8 cellular contexts compared by ENCODE assay signal in genomic region chr5:73564644-73565165, GRCh38. TPM values are rescaled to one million over a fixed set of nuclear protein-coding genes. Genes with fewer than 3 reads are reported as not detected.
DNase-seq lines count a peak whose midpoint lies in the region; ATAC-seq and TF ChIP-seq lines count a peak whose summit lies in the region.

No MANE protein-coding gene starts in this region.

- H3K4me1 ChIP-seq in gastroesophageal sphincter = peaks cover 9 to 49% (median 16%) of the 10 kb centered on the region in 3 donors

- peaks cover 6 to 49% of the 10 kb centered on the region in 2 donors for H3K36me3 ChIP-seq in gastroesophageal sphincter

- peaks cover 44% of the 10 kb centered on the region for H3K4me1 Mint-ChIP-seq in activated CD4-positive, alpha-beta memory T cell treated with anti-CD3 and anti-CD28 coated beads, Interleukin-2, amount 10 ng/mL, durations not matched to agents 7 days and 5 days

- CTCF ChIA-PET in activated CD4-positive, alpha-beta memory T cell treated with anti-CD3 and anti-CD28 coated beads, Interleukin-2, amount 10 ng/mL, durations not matched to agents 7 days and 5 days (lab: Charles Lee) = interaction anchor here (1.0 to 2.2 kb wide), 5 partner anchors 27 to 66 kb away, joined by 3 to 10 read pairs (median 4); partner anchors contain the start of gene BTF3

- POLR2A ChIA-PET in activated CD4-positive, alpha-beta memory T cell treated with anti-CD3 and anti-CD28 coated beads, Interleukin-2, amount 10 ng/mL, durations not matched to agents 7 days and 5 days (lab: Charles Lee) = interaction anchor here (0.7 to 4.4 kb wide), 7 partner anchors 11 to 1489 kb away, joined by 3 to 55 read pairs (median 3); partner anchors contain the start of gene BTF3

- H3K9me3 ChIP-seq in gastroesophageal sphincter = no peaks in the 10 kb centered on the region

- TF ChIP-seq CTCF in gastroesophageal sphincter (IDR thresholded peaks at IDR 0.05) = no peak

- ATAC-seq in GM18909 (IDR thresholded peaks at IDR 0.05; ENCODE audit: poor library complexity, unreplicated experiment) (peak; percentile 6), HG03571 (IDR thresholded peaks at IDR 0.05; ENCODE audit: unreplicated experiment) (peak; percentile 4), gastroesophageal sphincter (no peak), HG02588 (IDR thresholded peaks at IDR 0.05; ENCODE audit: unreplicated experiment) (no peak), GM19455 (IDR thresholded peaks at IDR 0.05; ENCODE audit: unreplicated experiment) (no peak)

- H3K4me3 ChIP-seq in gastroesophageal sphincter = peak overlapping the region; percentile 65 to 76

- H3K27ac ChIP-seq in gastroesophageal sphincter = peak overlapping the region; percentile 78 to 96 (median 92)

- no peak for TF ChIP-seq EP300 in gastroesophageal sphincter (IDR thresholded peaks at IDR 0.05)

- peaks cover 16% of the 10 kb centered on the region for H3K36me3 Mint-ChIP-seq in activated CD4-positive, alpha-beta memory T cell treated with anti-CD3 and anti-CD28 coated beads, Interleukin-2, amount 10 ng/mL, durations not matched to agents 7 days and 5 days (ENCODE audit: low read depth)

- H3K27me3 ChIP-seq in gastroesophageal sphincter = no peaks in the 10 kb centered on the region

- DNase-seq in activated CD4-positive, alpha-beta memory T cell treated with anti-CD3 and anti-CD28 coated beads, Interleukin-2, amount 10 ng/mL, durations not matched to agents 7 days and 5 days = peak; percentile 35
- peak; percentile 12 for DNase-seq in putamen (ENCODE audit: low spot score)
- no peak for DNase-seq in NCI-H2196 (lab: John Stamatoyannopoulos, UW; ENCODE audit: unreplicated experiment)

- H3K27me3 Mint-ChIP-seq in activated CD4-positive, alpha-beta memory T cell treated with anti-CD3 and anti-CD28 coated beads, Interleukin-2, amount 10 ng/mL, durations not matched to agents 7 days and 5 days = no peaks in the 10 kb centered on the region

- no peak for TF ChIP-seq POLR2A in gastroesophageal sphincter (IDR thresholded peaks at IDR 0.05)

- peak overlapping the region; percentile 91 for H3K4me3 Mint-ChIP-seq in activated CD4-positive, alpha-beta memory T cell treated with anti-CD3 and anti-CD28 coated beads, Interleukin-2, amount 10 ng/mL, durations not matched to agents 7 days and 5 days

- peak overlapping the region; percentile 95 for H3K27ac Mint-ChIP-seq in activated CD4-positive, alpha-beta memory T cell treated with anti-CD3 and anti-CD28 coated beads, Interleukin-2, amount 10 ng/mL, durations not matched to agents 7 days and 5 days

- H3K9me3 Mint-ChIP-seq in activated CD4-positive, alpha-beta memory T cell treated with anti-CD3 and anti-CD28 coated beads, Interleukin-2, amount 10 ng/mL, durations not matched to agents 7 days and 5 days = no peaks in the 10 kb centered on the region

- WGBS in gastroesophageal sphincter (ENCODE audit: low coverage in 1 of 2), 2 donors = 0 to 3% methylated on average over 10 of the region's 12 CpGs

RNA-seq across cellular contexts. Expression of gene ANKRA2, which starts 0.7 kb away (rescaled TPM):
- 10 to 100 TPM; 23.9 to 27.1 TPM for total RNA-seq in activated CD4-positive, alpha-beta memory T cell treated with anti-CD3 and anti-CD28 coated beads, Interleukin-2, amount 10 ng/mL, durations not matched to agents 7 days and 5 days
- 10 to 100 TPM; 18.3 to 55.3 (median 28.2) TPM for total RNA-seq in gastroesophageal sphincter

RNA-seq across cellular contexts. Expression of gene UTP15, which starts 0.8 kb away (rescaled TPM):
- total RNA-seq in activated CD4-positive, alpha-beta memory T cell treated with anti-CD3 and anti-CD28 coated beads, Interleukin-2, amount 10 ng/mL, durations not matched to agents 7 days and 5 days = 10 to 100 TPM; 15.1 to 15.4 TPM
- 10 to 100 TPM; 10.5 to 35.0 (median 22.4) TPM for total RNA-seq in gastroesophageal sphincter

Comparison
In these comparisons a context has a peak if more than half of its experiments do, and no peak if none do; other contexts are left out.
1. ATAC-seq: peak in GM18909 (single experiment) and HG03571 (single experiment); none in gastroesophageal sphincter (single experiment), HG02588 (single experiment) and GM19455 (single experiment).